Comparison of ENCODE assay signal across 17 cellular contexts in genomic region chr9:93541005-93541404, GRCh38. TPM values are rescaled to one million over a fixed set of nuclear protein-coding genes. Genes with fewer than 3 reads are reported as not detected.
A peak's percentile ranks its signal among the peaks of the same experiment; 100 is the strongest.
DNase-seq lines count a peak whose midpoint lies in the region; ATAC-seq, FAIRE-seq and TF ChIP-seq lines count a peak whose summit lies in the region.
"Had no signal": no experiment of that assay in that cellular context is flagged by ENCODE, and none has a peak within 500 bp of the region (broad histone marks: within the 10 kb centered on the region; RNA-seq: fewer than 3 reads in every experiment).

No MANE protein-coding gene starts in this region.

- H4K20me1 ChIP-seq in GM12878 (ENCODE audit: control insufficient read depth, insufficient read depth), result no peaks in the 10 kb centered on the region
- no peaks in the 10 kb centered on the region for H4K20me1 ChIP-seq in neural progenitor cell (ENCODE audit: low read depth)

- H2AFZ ChIP-seq in GM12878 (ENCODE audit: control insufficient read depth, low read depth, low read length), result no peak overlapping the region
- H2AFZ ChIP-seq in neural progenitor cell (replicated peaks), result no peak overlapping the region

- TF ChIP-seq POLR2A in GM12878 (IDR thresholded peaks at IDR 0.05; ENCODE audit: low read depth, low read length), result no peak

- H3K4me1 Mint-ChIP-seq in CD8-positive, alpha-beta T cell (ENCODE audit: low read depth), result no peaks in the 10 kb centered on the region
- no peaks in the 10 kb centered on the region for H3K4me1 Mint-ChIP-seq in neural progenitor cell
- H3K4me1 Mint-ChIP-seq in activated CD8-positive, alpha-beta T cell treated with anti-CD3 and anti-CD28 coated beads, Interleukin-2, amount 10 ng/mL, durations not matched to agents 7 days and 5 days (ENCODE audit: low read depth), result no peaks in the 10 kb centered on the region

- TF ChIP-seq CTCF in CD8-positive, alpha-beta T cell (IDR thresholded peaks at IDR 0.05), result no peak
- TF ChIP-seq CTCF in GM12878 (IDR thresholded peaks at IDR 0.05 in 2 of 3, conservative IDR thresholded peaks at IDR 0.05 in 1 of 3; ENCODE audit: control insufficient read depth in 2 of 3, extremely low read depth in 1 of 3, insufficient read depth in 1 of 3, low read depth in 3 of 3, low read length in 3 of 3) (no peak), neural progenitor cell (IDR thresholded peaks at IDR 0.05) (no peak)

- no peaks in the 10 kb centered on the region for H3K27me3 ChIP-seq in CD8-positive, alpha-beta T cell (ENCODE audit: insufficient read depth, low read length)
- H3K27me3 ChIP-seq in GM12878 (replicated peaks in 1 of 2; ENCODE audit: control insufficient read depth in 2 of 2, insufficient read depth in 2 of 2, low read length in 1 of 2), result no peaks in the 10 kb centered on the region
- no peaks in the 10 kb centered on the region for H3K27me3 ChIP-seq in neural progenitor cell
- H3K27me3 ChIP-seq: Peyer's patch had no signal

- TF ChIP-seq EP300 in GM12878 (IDR thresholded peaks at IDR 0.05; ENCODE audit: borderline replicate concordance in 1 of 2, control insufficient read depth in 1 of 2, low read depth in 2 of 2, low read length in 2 of 2), result no peak

- WGBS in GM12878 (ENCODE audit: insufficient coverage, insufficient replicate concordance, low lambda C conversion rate, missing lambda C conversion rate), result 93% methylated on average over 4 of the region's 4 CpGs

- no TSS peak for BruUV-seq in GM12878 (replicated peaks; lab: Mats Ljungman, UMichigan)

- RAD21 ChIA-PET in GM12878 (lab: Charles Lee; ENCODE audit: unreplicated experiment), result no interaction called here

- CTCF ChIA-PET in CD8-positive, alpha-beta T cell (lab: Charles Lee), result no interaction called here
- CTCF ChIA-PET in GM12878 (lab: Yijun Ruan, JAX), result no interaction called here
- CTCF ChIA-PET in activated CD8-positive, alpha-beta T cell treated with anti-CD3 and anti-CD28 coated beads, Interleukin-2, amount 10 ng/mL, durations not matched to agents 7 days and 5 days (lab: Charles Lee), result no interaction called here

- no peak for FAIRE-seq in GM12878 (lab: Jason Lieb, UNC)
- FAIRE-seq: A549, GM12892, GM18507 had no signal

- H3F3A ChIP-seq in neural progenitor cell (ENCODE audit: low read depth), result no peaks in the 10 kb centered on the region

- TF ChIP-seq RAD21 in GM12878 (IDR thresholded peaks at IDR 0.05; ENCODE audit: insufficient read depth, low read depth, low read length), result no peak

- in situ Hi-C loops in GM12878 (cut with MboI), result no loop called here

- H3K79me2 ChIP-seq in GM12878 (ENCODE audit: control insufficient read depth, insufficient read depth, low read length) (no peaks in the 10 kb centered on the region; the same call in 1 of the 2 replicates), neural progenitor cell (ENCODE audit: low read depth) (no peaks in the 10 kb centered on the region)

- H3K4me1 ChIP-seq in CD8-positive, alpha-beta T cell (ENCODE audit: insufficient read depth, low read length), result no peaks in the 10 kb centered on the region
- H3K4me1 ChIP-seq in GM12878 (ENCODE audit: control insufficient read depth, insufficient read depth, low read length), result no peaks in the 10 kb centered on the region; the same call in 1 of the 2 replicates
- H3K4me1 ChIP-seq in neural progenitor cell, result peaks cover 2% of the 10 kb centered on the region
- H3K4me1 ChIP-seq: A549 had no signal

- H3K9me3 Mint-ChIP-seq in CD8-positive, alpha-beta T cell, result no peaks in the 10 kb centered on the region
- no peaks in the 10 kb centered on the region for H3K9me3 Mint-ChIP-seq in neural progenitor cell
- H3K9me3 Mint-ChIP-seq in activated CD8-positive, alpha-beta T cell treated with anti-CD3 and anti-CD28 coated beads, Interleukin-2, amount 10 ng/mL, durations not matched to agents 7 days and 5 days (ENCODE audit: insufficient read depth), result no peaks in the 10 kb centered on the region
- H3K9me3 Mint-ChIP-seq: CD8-positive, alpha-beta memory T cell had no signal

- peak; percentile 42 for DNase-seq in activated effector memory CD4-positive, alpha-beta T cell treated with anti-CD3 and anti-CD28 coated beads, Interleukin-2, amount 50 U/mL, for 16 hours
- no peak for DNase-seq in activated effector memory CD4-positive, alpha-beta T cell treated with Interleukin-2 at 50 U/mL for 16 hours
- DNase-seq in CD8-positive, alpha-beta T cell, result no peak
- DNase-seq in GM12878 (ENCODE audit: low read depth, low spot score) (no peak), neural progenitor cell (ENCODE audit: low spot score) (no peak), caudate nucleus (lab: John Stamatoyannopoulos, UW) (no peak)
- DNase-seq in activated CD8-positive, alpha-beta T cell treated with anti-CD3 and anti-CD28 coated beads, Interleukin-2, amount 10 ng/mL, durations not matched to agents 7 days and 5 days, result no peak
- DNase-seq: CD8-positive, alpha-beta memory T cell; GOT3; NCI-H1092 treated with DMSO at 0.1 percent for 48 hours; NCI-H2081; Peyer's patch; SHP77 had no signal

- no peak overlapping the region for H3K4me2 ChIP-seq in GM12878 (ENCODE audit: control insufficient read depth, insufficient read depth)
- no peak overlapping the region for H3K4me2 ChIP-seq in neural progenitor cell
- H3K4me2 ChIP-seq: A549 had no signal

- intact Hi-C loops in CD8-positive, alpha-beta T cell (cut with DNase I, micrococcal nuclease), result no loop called here
- intact Hi-C loops in GM12878 (cut with micrococcal nuclease; ENCODE audit: unreplicated experiment), result no loop called here

- peaks cover 79% of the 10 kb centered on the region for H3K36me3 Mint-ChIP-seq in CD8-positive, alpha-beta T cell
- H3K36me3 Mint-ChIP-seq in neural progenitor cell, result peaks cover 17% of the 10 kb centered on the region
- H3K36me3 Mint-ChIP-seq in activated CD8-positive, alpha-beta T cell treated with anti-CD3 and anti-CD28 coated beads, Interleukin-2, amount 10 ng/mL, durations not matched to agents 7 days and 5 days (ENCODE audit: low read depth), result peaks cover 39% of the 10 kb centered on the region

- POLR2A ChIA-PET in CD8-positive, alpha-beta T cell (lab: Charles Lee), result no interaction called here
- POLR2A ChIA-PET in GM12878 (lab: Charles Lee), result no interaction called here
- POLR2A ChIA-PET in activated CD8-positive, alpha-beta T cell treated with anti-CD3 and anti-CD28 coated beads, Interleukin-2, amount 10 ng/mL, durations not matched to agents 7 days and 5 days (lab: Charles Lee), result no interaction called here

- no peak for ATAC-seq in CD8-positive, alpha-beta T cell
- no peak for ATAC-seq in GM12878
- ATAC-seq in HG03095 (IDR thresholded peaks at IDR 0.05; ENCODE audit: unreplicated experiment), result no peak
- no peak for ATAC-seq in activated CD8-positive, alpha-beta T cell treated with anti-CD3 and anti-CD28 coated beads, Interleukin-2, amount 10 ng/mL, durations not matched to agents 7 days and 5 days
- ATAC-seq: A549 had no signal

- H3K4me3 Mint-ChIP-seq in CD8-positive, alpha-beta T cell, result no peak overlapping the region
- H3K4me3 Mint-ChIP-seq in neural progenitor cell, result no peak overlapping the region
- H3K4me3 Mint-ChIP-seq in activated CD8-positive, alpha-beta T cell treated with anti-CD3 and anti-CD28 coated beads, Interleukin-2, amount 10 ng/mL, durations not matched to agents 7 days and 5 days, result no peak overlapping the region
- H3K4me3 Mint-ChIP-seq: CD8-positive, alpha-beta memory T cell had no signal

- no peak overlapping the region for H3K9ac ChIP-seq in GM12878 (ENCODE audit: control insufficient read depth, insufficient read depth, low read length)
- H3K9ac ChIP-seq in neural progenitor cell, result no peak overlapping the region

- H3K27ac Mint-ChIP-seq in CD8-positive, alpha-beta T cell, result peak overlapping the region; percentile 45
- H3K27ac Mint-ChIP-seq in neural progenitor cell, result peak overlapping the region; percentile 70
- H3K27ac Mint-ChIP-seq in activated CD8-positive, alpha-beta T cell treated with anti-CD3 and anti-CD28 coated beads, Interleukin-2, amount 10 ng/mL, durations not matched to agents 7 days and 5 days, result no peak overlapping the region

- no peaks in the 10 kb centered on the region for H3K9me3 ChIP-seq in CD8-positive, alpha-beta T cell (ENCODE audit: low read length)
- no peaks in the 10 kb centered on the region for H3K9me3 ChIP-seq in GM12878 (replicated peaks; ENCODE audit: control insufficient read depth, insufficient read depth, low read length)
- H3K9me3 ChIP-seq in neural progenitor cell (ENCODE audit: low read depth), result no peaks in the 10 kb centered on the region
- H3K9me3 ChIP-seq: A549, Peyer's patch had no signal

- SMC1A ChIA-PET in GM12878 (lab: Charles Lee; ENCODE audit: uncharacterized antibody, unreplicated experiment), result no interaction called here

- H3K4me3 ChIP-seq in CD8-positive, alpha-beta T cell (ENCODE audit: low read depth, low read length), result no peak overlapping the region
- H3K4me3 ChIP-seq in GM12878 (no peak overlapping the region), neural progenitor cell (no peak overlapping the region)
- H3K4me3 ChIP-seq: A549, Peyer's patch had no signal

- H3K36me3 ChIP-seq in CD8-positive, alpha-beta T cell (ENCODE audit: insufficient read depth, low read length), result peaks cover 5% of the 10 kb centered on the region
- H3K36me3 ChIP-seq in GM12878 (ENCODE audit: control insufficient read depth in 2 of 2, insufficient read depth in 2 of 2, low read length in 1 of 2) (peaks cover 10 to 30% of the 10 kb centered on the region in 2 experiments; a peak in 3 of 4 replicates), neural progenitor cell (no peaks in the 10 kb centered on the region)

- no peak overlapping the region for H3K27ac ChIP-seq in CD8-positive, alpha-beta T cell (ENCODE audit: low read depth, low read length)
- H3K27ac ChIP-seq in GM12878 (ENCODE audit: control insufficient read depth, insufficient read depth), result no peak overlapping the region
- H3K27ac ChIP-seq in neural progenitor cell, result no peak overlapping the region
- no peak overlapping the region for H3K27ac ChIP-seq in caudate nucleus (ENCODE audit: low read depth, low read length)
- H3K27ac ChIP-seq: A549, Peyer's patch had no signal

- no peaks in the 10 kb centered on the region for H3K27me3 Mint-ChIP-seq in CD8-positive, alpha-beta T cell (ENCODE audit: low read depth)
- H3K27me3 Mint-ChIP-seq in neural progenitor cell (ENCODE audit: insufficient read depth, low read depth), result peaks cover 2% of the 10 kb centered on the region
- no peaks in the 10 kb centered on the region for H3K27me3 Mint-ChIP-seq in activated CD8-positive, alpha-beta T cell treated with anti-CD3 and anti-CD28 coated beads, Interleukin-2, amount 10 ng/mL, durations not matched to agents 7 days and 5 days (ENCODE audit: low read depth)
- H3K27me3 Mint-ChIP-seq: CD8-positive, alpha-beta memory T cell had no signal

RNA-seq across cellular contexts. Expression of gene PHF2, which starts 35.4 kb away (rescaled TPM):
- 10 to 100 TPM; 23.9 to 25.7 TPM for total RNA-seq in CD8-positive, alpha-beta T cell
- 8.7 and 9.9 TPM in 2 replicates for total RNA-seq in GM12878 (2013; cell fraction: nucleolus; rRNA removed)
- total RNA-seq in GM12878 (2014; rRNA removed) (8.1 and 8.9 TPM in 2 replicates), GM12878 (2014; rRNA removed; fragmentation: Illumina TruSeq; extraction: Trizol) (5.1 and 5.2 TPM in 2 replicates), GM12878 (2021) (13.3 TPM in 2 replicates), neural progenitor cell (ENCODE audit: low replicate concordance) (15.7 and 17.6 TPM in 2 replicates)
- polyA plus RNA-seq in GM12878 (2011; ENCODE audit: low read depth), result 2.6 TPM
- polyA plus RNA-seq in GM12878 (2011; rRNA removed) (4.4 and 5.8 TPM in 2 replicates), GM12878 (2014; fragmentation: Illumina TruSeq; extraction: Trizol) (6.0 and 8.0 TPM in 2 replicates), GM12878 (2014; fragmentation: Nextera tagmentation; extraction: Ambion mirVana) (under 1 TPM; 0.34 to 0.68 TPM), GM12878 (2014; rRNA removed) (8.6 and 10.3 TPM in 2 replicates), GM12878 (2016; fragmentation: Nextera tagmentation; extraction: Ambion mirVana) (1 to 10 TPM; 1.9 to 2.2 TPM)
- 3.6 and 3.7 TPM in 2 replicates for polyA plus RNA-seq in GM12878 (2011; cell fraction: cytosol; rRNA removed)
- 13.5 and 18.8 TPM in 2 replicates for polyA plus RNA-seq in GM12878 (2011; cell fraction: nucleus; rRNA removed)
- 5.9 and 6.6 TPM in 2 replicates for polyA plus RNA-seq in GM12878 (2012)
- 3.4 and 4.0 TPM in 2 replicates for polyA minus RNA-seq in GM12878 (2011; rRNA and poly(A)+ RNA removed)
- polyA minus RNA-seq in GM12878 (2011; cell fraction: cytosol; rRNA and poly(A)+ RNA removed), result 3.1 and 3.2 TPM in 2 replicates
- polyA minus RNA-seq in GM12878 (2011; cell fraction: nucleus; rRNA and poly(A)+ RNA removed), result 3.3 and 4.9 TPM in 2 replicates
- 10 to 100 TPM; 22.1 to 23.5 TPM for total RNA-seq in activated CD8-positive, alpha-beta T cell treated with anti-CD3 and anti-CD28 coated beads, Interleukin-2, amount 10 ng/mL, durations not matched to agents 7 days and 5 days
